In genomic region chr1:219659682-219660081, GRCh38 we compare ENCODE assay signal across 12 cellular contexts. TPM values are rescaled to one million over a fixed set of nuclear protein-coding genes. Genes with fewer than 3 reads are reported as not detected.
A peak's percentile ranks its signal among the peaks of the same experiment; 100 is the strongest.
DNase-seq lines count a peak whose midpoint lies in the region; ATAC-seq lines count a peak whose summit lies in the region.
"Had no signal": no experiment of that assay in that cellular context is flagged by ENCODE, and none has a peak within 500 bp of the region (broad histone marks: within the 10 kb centered on the region; RNA-seq: fewer than 3 reads in every experiment).

No MANE protein-coding gene starts in this region.

- no peaks in the 10 kb centered on the region for H3K4me1 Mint-ChIP-seq in activated naive CD4-positive, alpha-beta T cell treated with anti-CD3 and anti-CD28 coated beads for 36 hours (ENCODE audit: low read depth)
- H3K4me1 Mint-ChIP-seq: activated naive CD4-positive, alpha-beta T cell treated with anti-CD3 and anti-CD28 coated beads, Interleukin-2, amount 50 U/mL, for 24 hours had no signal

- CTCF ChIA-PET in activated naive CD4-positive, alpha-beta T cell treated with anti-CD3 and anti-CD28 coated beads for 36 hours (lab: Charles Lee) = no interaction called here

- ATAC-seq in GM19351 (IDR thresholded peaks at IDR 0.05; ENCODE audit: unreplicated experiment) = no peak

- intact Hi-C loops in activated naive CD4-positive, alpha-beta T cell treated with anti-CD3 and anti-CD28 coated beads for 36 hours (cut with micrococcal nuclease) = loop anchor here (2.0 kb wide), 1 partner anchor 1329 kb away; no protein-coding TSS in a partner anchor
- intact Hi-C loops in posterior vena cava (cut with DNase I) = loop anchor here (10.0 kb wide), 2 partner anchors 155 to 1335 kb away; no protein-coding TSS in a partner anchor

- no peak overlapping the region for H3K27ac Mint-ChIP-seq in activated naive CD4-positive, alpha-beta T cell treated with anti-CD3 and anti-CD28 coated beads for 36 hours
- H3K27ac Mint-ChIP-seq: activated naive CD4-positive, alpha-beta T cell treated with anti-CD3 and anti-CD28 coated beads, Interleukin-2, amount 50 U/mL, for 24 hours; IgD-negative memory B cell had no signal

- peaks cover 5% of the 10 kb centered on the region for H3K9me3 Mint-ChIP-seq in activated naive CD4-positive, alpha-beta T cell treated with anti-CD3 and anti-CD28 coated beads for 36 hours
- H3K9me3 Mint-ChIP-seq: activated naive CD4-positive, alpha-beta T cell treated with anti-CD3 and anti-CD28 coated beads, Interleukin-2, amount 50 U/mL, for 24 hours; IgD-negative memory B cell had no signal

- no peak overlapping the region for H3K4me3 Mint-ChIP-seq in activated naive CD4-positive, alpha-beta T cell treated with anti-CD3 and anti-CD28 coated beads for 36 hours
- H3K4me3 Mint-ChIP-seq: activated naive CD4-positive, alpha-beta T cell treated with anti-CD3 and anti-CD28 coated beads, Interleukin-2, amount 50 U/mL, for 24 hours had no signal

- H3K36me3 Mint-ChIP-seq in activated naive CD4-positive, alpha-beta T cell treated with anti-CD3 and anti-CD28 coated beads for 36 hours (ENCODE audit: low read depth) = no peaks in the 10 kb centered on the region
- H3K36me3 Mint-ChIP-seq: activated naive CD4-positive, alpha-beta T cell treated with anti-CD3 and anti-CD28 coated beads, Interleukin-2, amount 50 U/mL, for 24 hours; IgD-negative memory B cell had no signal

- H3K27me3 Mint-ChIP-seq in activated naive CD4-positive, alpha-beta T cell treated with anti-CD3 and anti-CD28 coated beads for 36 hours (ENCODE audit: low read depth) = peaks cover 26% of the 10 kb centered on the region

- DNase-seq in DMS53 (lab: John Stamatoyannopoulos, UW) (peak; percentile 17), DMS53 treated with DMSO at 0.1 percent for 48 hours (lab: John Stamatoyannopoulos, UW; ENCODE audit: unreplicated experiment) (no peak), NCI-H146 (lab: John Stamatoyannopoulos, UW) (peak; percentile 83), astrocyte of the hippocampus (ENCODE audit: low read depth, low spot score) (peak; percentile 63), non-pigmented ciliary epithelial cell (ENCODE audit: low read depth) (peak; percentile 95), posterior vena cava (ENCODE audit: low spot score) (no peak)
- no peak for DNase-seq in activated naive CD4-positive, alpha-beta T cell treated with anti-CD3 and anti-CD28 coated beads for 36 hours
- DNase-seq: activated CD4-positive, CD25-positive, alpha-beta regulatory T cell; thyroid gland had no signal

RNA-seq across cellular contexts. Expression of gene ZC3H11B, which starts 46.8 kb away (rescaled TPM):
- total RNA-seq in activated naive CD4-positive, alpha-beta T cell treated with anti-CD3 and anti-CD28 coated beads for 36 hours = under 1 TPM; 0.14 to 0.25 TPM
- not detected for total RNA-seq in posterior vena cava
- total RNA-seq: thyroid gland had no signal

Comparison
In these comparisons a context has a peak if more than half of its experiments do, and no peak if none do; other contexts are left out.
1. DNase-seq: peak in DMS53 (single experiment), NCI-H146 (single experiment), astrocyte of the hippocampus (single experiment) and non-pigmented ciliary epithelial cell (single experiment); none in DMS53 treated with DMSO at 0.1 percent for 48 hours (single experiment), activated naive CD4-positive, alpha-beta T cell treated with anti-CD3 and anti-CD28 coated beads for 36 hours (single experiment) and posterior vena cava (single experiment).